Comparison of ENCODE assay signal across 33 cellular contexts in genomic region chr9:36169166-36169565, GRCh38. TPM values are rescaled to one million over a fixed set of nuclear protein-coding genes. Genes with fewer than 3 reads are reported as not detected.
"Had no signal": no experiment of that assay in that cellular context is flagged by ENCODE, and none has a peak within 500 bp of the region (broad histone marks: within the 10 kb centered on the region; RNA-seq: fewer than 3 reads in every experiment).

TSS of gene CCIN (plus strand) at chr9:36169388. CDS start at chr9:36169503, 115 bp downstream.

- H3K27me3 ChIP-seq: brain microvascular endothelial cell, neutrophil, pancreas, sigmoid colon had no signal

- ATAC-seq: activated CD4-positive, CD25-positive, alpha-beta regulatory T cell treated with anti-CD3 and anti-CD28 coated beads, Interleukin-2, amount 50 U/mL, for 24 hours; pancreas; stimulated activated memory B cell treated with anti-CD40 and anti-IgM and Interleukin-4, amounts not matched to agents 10 μg/mL and 1 μg/mL and 100 μg/mL, for 72 hours; T-helper 17 cell had no signal

- H3K36me3 ChIP-seq: brain microvascular endothelial cell, esophagus squamous epithelium, left ventricle myocardium inferior, pancreas, prostate gland, sigmoid colon, stomach, tibial artery, WERI-Rb-1 had no signal

- H3K27ac ChIP-seq: brain microvascular endothelial cell, epithelial cell of prostate, esophagus squamous epithelium, left ventricle myocardium inferior, neutrophil, pancreas, prostate gland, sigmoid colon, stomach, tibial artery, WERI-Rb-1 had no signal

- DNase-seq: activated CD4-positive, alpha-beta T cell treated with anti-CD3 and anti-CD28 coated beads for 48 hours; activated CD4-positive, alpha-beta T cell treated with anti-CD3 and anti-CD28 coated beads, Interleukin-2, amount 50 U/mL, for 48 hours; activated CD8-positive, alpha-beta memory T cell treated with anti-CD3 and anti-CD28 coated beads for 24 hours; activated effector memory CD4-positive, alpha-beta T cell treated with Interleukin-2 at 50 U/mL for 16 hours; activated naive CD4-positive, alpha-beta T cell treated with anti-CD3 and anti-CD28 coated beads for 36 hours; activated naive CD8-positive, alpha-beta T cell treated with anti-CD3 and anti-CD28 coated beads, Interleukin-2, amount 10 ng/mL, durations not matched to agents 7 days and 5 days; amniotic stem cell; brain microvascular endothelial cell; caudate nucleus; endodermal cell; esophagus squamous epithelium; foreskin melanocyte; left ventricle myocardium inferior; pancreas; retina; sigmoid colon; small intestine; stimulated activated CD4-positive, alpha-beta T cell treated with anti-CD3 and anti-CD28 coated beads, Interleukin-4, amount 100 ng/mL, for 4 hours; stimulated activated CD8-positive, alpha-beta memory T cell treated with anti-CD3 and anti-CD28 coated beads, Interleukin-4, amount 100 ng/mL, for 48 hours; stomach; T-helper 17 cell; T1000; tibial artery; WERI-Rb-1 had no signal

- H3K9me3 ChIP-seq: esophagus squamous epithelium, left ventricle myocardium inferior, neutrophil, pancreas, prostate gland, sigmoid colon, stomach, tibial artery had no signal

- H3K4me1 ChIP-seq: pancreas had no signal

- H3K4me3 ChIP-seq: esophagus squamous epithelium, left ventricle myocardium inferior, lung, pancreas, prostate gland, sigmoid colon, stomach, tibial artery had no signal

- FAIRE-seq: astrocyte, islet of Langerhans, pancreas, small intestine had no signal

RNA-seq across cellular contexts. Expression of gene CCIN, which starts in this region (rescaled TPM):
- total RNA-seq: activated naive CD4-positive, alpha-beta T cell treated with anti-CD3 and anti-CD28 coated beads for 36 hours; left ventricle myocardium inferior; ureter had no signal
